ENCODE assay signal across 8 cellular contexts in the genomic region with DNA sequence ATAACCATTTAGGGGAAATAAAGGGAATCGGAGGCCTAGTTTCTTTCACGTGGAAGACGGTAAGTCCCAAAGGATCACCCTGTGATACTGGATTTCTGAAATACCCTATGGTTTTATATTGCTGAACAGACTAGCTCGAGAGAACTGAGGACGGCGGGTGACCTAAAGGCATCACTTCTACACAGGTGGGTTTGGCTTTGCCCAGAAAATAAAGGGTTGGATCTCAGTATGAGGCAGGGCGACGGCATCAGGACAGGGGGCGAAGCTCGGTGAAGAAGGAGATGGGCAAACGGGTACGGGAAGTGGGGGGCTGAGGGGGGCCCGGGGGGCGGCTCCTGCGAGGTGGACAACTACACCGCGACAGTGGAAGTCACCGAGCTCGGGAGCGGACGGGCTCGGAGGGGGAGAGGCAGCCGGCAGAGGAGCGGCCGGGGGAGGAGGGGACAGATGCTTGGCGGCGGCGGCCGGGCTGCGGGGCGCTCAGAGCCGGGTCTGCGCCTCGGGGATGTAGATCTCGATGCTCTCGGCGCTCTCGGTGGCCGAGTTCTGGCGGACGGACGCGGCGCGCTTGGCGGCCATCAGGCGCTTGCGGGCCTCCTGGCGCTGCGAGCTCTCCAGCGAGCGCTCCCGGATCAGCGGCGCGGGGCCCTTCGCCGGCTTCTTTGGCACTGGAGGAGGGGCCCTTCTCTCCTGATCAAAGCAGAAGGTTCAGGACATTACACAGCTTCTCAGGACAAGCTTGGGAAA. TPM values are rescaled to one million over a fixed set of nuclear protein-coding genes. Genes with fewer than 3 reads are reported as not detected.
A peak's percentile ranks its signal among the peaks of the same experiment; 100 is the strongest.
DNase-seq lines count a peak whose midpoint lies in the region; ATAC-seq and TF ChIP-seq lines count a peak whose summit lies in the region.

No MANE protein-coding gene starts in this region.

- POLR2A ChIA-PET in CD4-positive, alpha-beta T cell (lab: Charles Lee), result interaction anchor here (0.8 kb wide), 1 partner anchor 201 kb away, joined by 3 read pairs; no protein-coding TSS in a partner anchor

- peaks cover 57% of the 10 kb centered on the region for H3K27me3 Mint-ChIP-seq in CD4-positive, alpha-beta T cell
- peaks cover 15 to 28% (median 22%) of the 10 kb centered on the region in 3 donors for H3K27me3 Mint-ChIP-seq in immature natural killer cell (ENCODE audit: low read depth in 3 of 3)

- no peak overlapping the region for H3K27ac ChIP-seq in CD4-positive, alpha-beta T cell (ENCODE audit: low read depth, low read length)
- no peak overlapping the region for H3K27ac ChIP-seq in body of pancreas
- H3K27ac ChIP-seq in spleen, result peak overlapping the region in 6 of 8 donors; percentile 1 to 65 (median 48)

- H3K27ac Mint-ChIP-seq in CD4-positive, alpha-beta T cell, result no peak overlapping the region
- H3K27ac Mint-ChIP-seq in immature natural killer cell, result no peak overlapping the region

- intact Hi-C loops in CD4-positive, alpha-beta T cell (cut with DNase I, micrococcal nuclease), result no loop called here
- intact Hi-C loops in body of pancreas (cut with DNase I), result no loop called here
- intact Hi-C loops in spleen (cut with DNase I; ENCODE audit: low total_unique reads), result no loop called here

- peaks cover 15% of the 10 kb centered on the region for H3K4me1 Mint-ChIP-seq in CD4-positive, alpha-beta T cell (ENCODE audit: low read depth)
- H3K4me1 Mint-ChIP-seq in immature natural killer cell, result peaks cover 11 to 22% of the 10 kb centered on the region in 2 donors

- TF ChIP-seq POLR2A in body of pancreas (IDR thresholded peaks at IDR 0.05) (no peak), spleen (IDR thresholded peaks at IDR 0.05) (no peak)

- WGBS in body of pancreas, 2 donors, result 14 to 31% methylated on average over 30 to 57 of the region's 58 CpGs
- WGBS in spleen, 5 donors, result 15 to 27% (median 16%) methylated on average over 28 to 58 of the region's 58 CpGs

- H3K36me3 ChIP-seq in body of pancreas (replicated peaks in 1 of 2; ENCODE audit: insufficient read depth in 1 of 2, low read depth in 2 of 2), result no peaks in the 10 kb centered on the region
- H3K36me3 ChIP-seq in spleen, result no peaks in the 10 kb centered on the region

- peaks cover 31% of the 10 kb centered on the region for H3K27me3 ChIP-seq in CD4-positive, alpha-beta T cell (ENCODE audit: control insufficient read depth, insufficient read depth, low read length)
- H3K27me3 ChIP-seq in body of pancreas (peaks cover 0 to 10% of the 10 kb centered on the region in 2 donors), spleen (replicated peaks in 1 of 7) (peaks cover 0 to 36% (median 7%) of the 10 kb centered on the region in 7 donors)

- no peaks in the 10 kb centered on the region for H3K9me3 ChIP-seq in CD4-positive, alpha-beta T cell (ENCODE audit: control insufficient read depth, low read length)
- H3K9me3 ChIP-seq in body of pancreas (no peaks in the 10 kb centered on the region), spleen (no peaks in the 10 kb centered on the region)

- TF ChIP-seq CTCF in CD4-positive, alpha-beta T cell (IDR thresholded peaks at IDR 0.05), result no peak
- TF ChIP-seq CTCF in body of pancreas (IDR thresholded peaks at IDR 0.05), result no peak
- no peak for TF ChIP-seq CTCF in spleen (IDR thresholded peaks at IDR 0.05 in 8 of 11, conservative IDR thresholded peaks at IDR 0.05 in 3 of 11)

- H3K4me1 ChIP-seq in body of pancreas (no peaks in the 10 kb centered on the region), spleen (peaks cover 0 to 25% (median 19%) of the 10 kb centered on the region in 6 donors)

- no peaks in the 10 kb centered on the region for H3K36me3 Mint-ChIP-seq in CD4-positive, alpha-beta T cell (ENCODE audit: low read depth)
- no peaks in the 10 kb centered on the region for H3K36me3 Mint-ChIP-seq in immature natural killer cell

- no peaks in the 10 kb centered on the region for H3K9me3 Mint-ChIP-seq in CD4-positive, alpha-beta T cell
- no peaks in the 10 kb centered on the region for H3K9me3 Mint-ChIP-seq in immature natural killer cell

- ATAC-seq in CD4-positive, alpha-beta T cell (ENCODE audit: poor library complexity), result peak; percentile 29
- ATAC-seq in body of pancreas, result peak; percentile 58
- ATAC-seq in GM19351 (IDR thresholded peaks at IDR 0.05; ENCODE audit: unreplicated experiment), result no peak

- CTCF ChIA-PET in CD4-positive, alpha-beta T cell (lab: Charles Lee), result interaction anchor here (1.1 kb wide), 1 partner anchor 87 kb away, joined by 3 read pairs; no protein-coding TSS in a partner anchor

- peak overlapping the region in 1 of 2 donors; percentile 6 for H3K4me3 ChIP-seq in body of pancreas
- peak overlapping the region; percentile 22 to 68 (median 39) for H3K4me3 ChIP-seq in spleen

- H3K4me3 Mint-ChIP-seq in CD4-positive, alpha-beta T cell, result peak overlapping the region; percentile 75
- peak overlapping the region; percentile 65 to 76 (median 70) for H3K4me3 Mint-ChIP-seq in immature natural killer cell

- DNase-seq in CD4-positive, alpha-beta T cell, result peak in 4 of 10 experiments; percentile 2 to 5 (median 4)
- DNase-seq in NCI-H2196 (lab: John Stamatoyannopoulos, UW; ENCODE audit: unreplicated experiment) (peak; percentile 81), body of pancreas (peak; percentile 4 to 25 (median 16)), immature natural killer cell (peak in 2 of 3 donors; percentile 5 to 21), spleen (peak; percentile 82), HuH-7.5 (ENCODE audit: low spot score) (no peak), RKO (ENCODE audit: low spot score) (no peak)

RNA-seq across cellular contexts. Expression of gene TGIF1, which starts 48.9 kb away (rescaled TPM):
- total RNA-seq in CD4-positive, alpha-beta T cell, result 10 to 100 TPM; 54.6 to 55.4 TPM
- total RNA-seq in body of pancreas, result 10 to 100 TPM; 17.1 to 23.1 TPM
- polyA plus RNA-seq in immature natural killer cell, result 10 to 100 TPM; 16.0 to 31.7 (median 18.3) TPM
- total RNA-seq in spleen, result 10 to 100 TPM; 25.3 to 64.5 (median 39.9) TPM
- 10 to 100 TPM; 27.7 to 35.7 (median 28.4) TPM for polyA plus RNA-seq in spleen

Comparison
In these comparisons a context has a peak if more than half of its experiments do, and no peak if none do; other contexts are left out.
1. DNase-seq: peak in NCI-H2196 (single experiment), body of pancreas (4 of 4), immature natural killer cell (2 of 3) and spleen (single experiment); none in HuH-7.5 (single experiment) and RKO (single experiment).
2. H3K27ac ChIP-seq: peak in spleen (6 of 8); none in CD4-positive, alpha-beta T cell (single experiment) and body of pancreas (0 of 4).